In the genomic region with DNA sequence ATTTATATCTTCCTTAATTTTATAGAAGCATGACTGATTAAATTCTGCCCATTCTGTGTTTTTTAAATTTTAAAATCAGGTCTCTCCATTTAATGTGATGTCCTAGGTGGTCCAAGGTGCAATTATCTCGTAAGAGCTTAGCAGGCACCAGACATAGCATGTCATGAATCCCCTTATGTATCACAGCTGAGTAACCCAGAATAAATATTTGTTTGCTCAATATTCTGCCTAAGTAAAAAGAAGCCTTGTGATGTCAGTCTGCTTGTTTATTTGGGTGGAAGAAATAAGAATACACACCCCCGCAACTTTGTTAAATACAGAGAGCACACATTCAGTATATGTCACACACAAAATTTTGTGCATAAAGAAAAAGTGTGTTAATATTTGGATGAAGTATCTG, we compare ENCODE assay signal across 14 cellular contexts.
DNase-seq lines count a peak whose midpoint lies in the region; ATAC-seq and TF ChIP-seq lines count a peak whose summit lies in the region.
"Had no signal": no experiment of that assay in that cellular context is flagged by ENCODE, and none has a peak within 500 bp of the region (broad histone marks: within the 10 kb centered on the region; RNA-seq: fewer than 3 reads in every experiment).

No MANE protein-coding gene starts in this region.

- H3F3A ChIP-seq in PC-3 (ENCODE audit: low read length, unreplicated experiment): no peaks in the 10 kb centered on the region

- H3K79me2 ChIP-seq in PC-3 (ENCODE audit: low read length): no peaks in the 10 kb centered on the region

- H4K20me1 ChIP-seq in PC-3 (ENCODE audit: low read length): no peaks in the 10 kb centered on the region

- BruUV-seq in PC-3 (replicated peaks; lab: Mats Ljungman, UMichigan): no TSS peak

- peak; percentile 75 for ATAC-seq in PC-3
- ATAC-seq in GM18870 (IDR thresholded peaks at IDR 0.05; ENCODE audit: unreplicated experiment): no peak
- ATAC-seq: HepG2 had no signal

- POLR2A ChIA-PET in PC-3 (lab: Charles Lee; ENCODE audit: unreplicated experiment): no interaction called here

- H3K4me3 ChIP-seq in PC-3 (ENCODE audit: low read length): no peak overlapping the region
- peak overlapping the region; percentile 39; the same call in 1 of the 2 replicates for H3K4me3 ChIP-seq in iPS-20b (ENCODE audit: low read length)
- H3K4me3 ChIP-seq: SJSA1 had no signal

- CTCF ChIA-PET in PC-3 (lab: Charles Lee): interaction anchor here (0.6 kb wide), 1 partner anchor 329 kb away, joined by 3 read pairs; no protein-coding TSS in a partner anchor

- H3K27me3 ChIP-seq in PC-3 (ENCODE audit: low read length) (no peaks in the 10 kb centered on the region), iPS-20b (ENCODE audit: insufficient read depth, low read length) (no peaks in the 10 kb centered on the region)
- H3K27me3 ChIP-seq: SJSA1 had no signal

- intact Hi-C loops in PC-3 (cut with micrococcal nuclease): loop anchor here (5.0 kb wide), 3 partner anchors 210 to 420 kb away; no protein-coding TSS in a partner anchor

- H3K9ac ChIP-seq in PC-3 (ENCODE audit: low read length) (peak overlapping the region; percentile 50), iPS-20b (ENCODE audit: low read depth, low read length) (0 out of 2 replicates have a peak overlapping the region, but pooled peaks have one; percentile 1)

- no peaks in the 10 kb centered on the region for H3K9me2 ChIP-seq in PC-3 (replicated peaks; ENCODE audit: low read length)

- H3K36me3 ChIP-seq in PC-3 (ENCODE audit: low read depth, low read length): no peaks in the 10 kb centered on the region
- H3K36me3 ChIP-seq in iPS-20b (ENCODE audit: insufficient read depth, low read depth, low read length): no peaks in the 10 kb centered on the region
- H3K36me3 ChIP-seq: SJSA1 had no signal

- H2AFZ ChIP-seq in PC-3 (ENCODE audit: low read length): no peak overlapping the region

- no peak for TF ChIP-seq CTCF in PC-3 (conservative IDR thresholded peaks at IDR 0.05; ENCODE audit: low read depth, low read length)

- H3K9me3 ChIP-seq in PC-3 (ENCODE audit: low read length) (no peaks in the 10 kb centered on the region), iPS-20b (ENCODE audit: insufficient read depth, low read depth, low read length) (no peaks in the 10 kb centered on the region)
- H3K9me3 ChIP-seq: SJSA1 had no signal

- H3K4me2 ChIP-seq in PC-3 (ENCODE audit: low read length): peak overlapping the region; percentile 58

- H3K27ac ChIP-seq in PC-3 (ENCODE audit: low read length): peak overlapping the region; percentile 78
- no peak overlapping the region for H3K27ac ChIP-seq in iPS-20b (ENCODE audit: low read length)
- H3K27ac ChIP-seq: SJSA1 had no signal

- H3K4me1 ChIP-seq in PC-3 (ENCODE audit: insufficient read depth, low read length): peaks cover 22% of the 10 kb centered on the region
- peaks cover 21% of the 10 kb centered on the region for H3K4me1 ChIP-seq in iPS-20b (ENCODE audit: insufficient read depth, low read length)
- H3K4me1 ChIP-seq: SJSA1 had no signal

- DNase-seq in NCI-H2029 treated with DMSO at 0.1 percent for 48 hours (lab: John Stamatoyannopoulos, UW) (peak; percentile 27), NCI-H2029 (lab: John Stamatoyannopoulos, UW) (no peak), NCI-H1694 (lab: John Stamatoyannopoulos, UW) (peak; percentile 54), PC-3 (peak; percentile 73), retina (no peak)
- DNase-seq in activated naive CD4-positive, alpha-beta T cell treated with anti-CD3 and anti-CD28 coated beads, Interleukin-2, amount 50 U/mL, for 16 hours: no peak
- DNase-seq: GF-D8, KBM-7, NCI-H1436 treated with DMSO at 0.1 percent for 48 hours, NCI-H526 treated with DMSO at 0.1 percent for 48 hours had no signal

Comparison
In these comparisons a context has a peak if more than half of its experiments do, and no peak if none do; other contexts are left out.
1. DNase-seq: peak in NCI-H2029 treated with DMSO at 0.1 percent for 48 hours (single experiment), NCI-H1694 (single experiment) and PC-3 (single experiment); none in NCI-H2029 (single experiment), activated naive CD4-positive, alpha-beta T cell treated with anti-CD3 and anti-CD28 coated beads, Interleukin-2, amount 50 U/mL, for 16 hours (single experiment) and retina (single experiment).